In genomic region chr3:49165771-49166751, GRCh38 we compare ENCODE assay signal across 8 cellular contexts. TPM values are rescaled to one million over a fixed set of nuclear protein-coding genes. Genes with fewer than 3 reads are reported as not detected.
DNase-seq lines count a peak whose midpoint lies in the region; ATAC-seq and TF ChIP-seq lines count a peak whose summit lies in the region.

Gene CCDC71 (minus strand): TSS chr3:49166331. CDS start chr3:49164208, 2,123 bp downstream.

- peak within 1 kb of the TSS; percentile 97 to 99 for H3K4me3 Mint-ChIP-seq in effector memory CD8-positive, alpha-beta T cell

- WGBS in mesenchymal stem cell = 17% methylated on average over 28 of the region's 69 CpGs

- H3K9ac ChIP-seq in mesenchymal stem cell (ENCODE audit: low read length) = peak within 1 kb of the TSS; percentile 91

- H3K27me3 Mint-ChIP-seq in effector memory CD8-positive, alpha-beta T cell = no peaks in the 10 kb centered on the region

- no peaks in the 10 kb centered on the region for H3K9me3 Mint-ChIP-seq in effector memory CD8-positive, alpha-beta T cell

- H3K27ac ChIP-seq in mesenchymal stem cell (ENCODE audit: low read length, poor library complexity, severe bottlenecking) = peak within 1 kb of the TSS; percentile 18

- H2AFZ ChIP-seq in mesenchymal stem cell (ENCODE audit: low read depth, low read length) = peak within 1 kb of the TSS; percentile 67

- peak within 1 kb of the TSS; percentile 29 for H2AK5ac ChIP-seq in mesenchymal stem cell (ENCODE audit: low read length, severe bottlenecking)

- H3K27ac Mint-ChIP-seq in effector memory CD8-positive, alpha-beta T cell = peak within 1 kb of the TSS; percentile 96 to 97

- peak within 1 kb of the TSS in 1 of 2 experiments; percentile 10 for H2BK12ac ChIP-seq in mesenchymal stem cell (ENCODE audit: low read length in 2 of 2)

- peak within 1 kb of the TSS; percentile 56 for H2BK15ac ChIP-seq in mesenchymal stem cell (ENCODE audit: low read depth, poor library complexity, severe bottlenecking)

- TF ChIP-seq POLR2A in GM10847 (IDR thresholded peaks at IDR 0.05; ENCODE audit: extremely low read depth, insufficient read length) = peak; percentile 74

- peak within 1 kb of the TSS; percentile 82 to 94 for H3K4ac ChIP-seq in mesenchymal stem cell (ENCODE audit: low read depth in 1 of 2, low read length in 2 of 2)

- no peak within 1 kb of the TSS for H2BK5ac ChIP-seq in mesenchymal stem cell (ENCODE audit: low read depth, low read length, poor library complexity, severe bottlenecking)

- H3K36me3 ChIP-seq in mesenchymal stem cell (ENCODE audit: control insufficient read depth in 1 of 2, insufficient read depth in 2 of 2, low read depth in 1 of 2, low read length in 2 of 2) = peaks cover 31 to 32% of the 10 kb centered on the region in 2 experiments

- peak within 1 kb of the TSS; percentile 77 for H2BK120ac ChIP-seq in mesenchymal stem cell (ENCODE audit: low read depth, low read length)

- ATAC-seq in HG02885 (IDR thresholded peaks at IDR 0.05; ENCODE audit: poor library complexity, unreplicated experiment) (peak; percentile 83), HG02970 (IDR thresholded peaks at IDR 0.05; ENCODE audit: low FRiP score, unreplicated experiment) (no peak)
- peak; percentile 83 for ATAC-seq in effector memory CD8-positive, alpha-beta T cell (replicated peaks)

- peak within 1 kb of the TSS; percentile 79 for H3K4me2 ChIP-seq in mesenchymal stem cell (ENCODE audit: low read length, poor library complexity, severe bottlenecking)

- no peaks in the 10 kb centered on the region for H3K9me3 ChIP-seq in mesenchymal stem cell (ENCODE audit: control insufficient read depth, low read length)

- peak; percentile 74 for DNase-seq in NCI-H748 (lab: John Stamatoyannopoulos, UW; ENCODE audit: unreplicated experiment)
- DNase-seq in activated CD8-positive, alpha-beta memory T cell treated with anti-CD3 and anti-CD28 coated beads for 1 hour (ENCODE audit: extremely low read depth in 1 of 2, low read depth in 1 of 2) = peak; percentile 33 to 60
- DNase-seq in effector memory CD8-positive, alpha-beta T cell = peak; percentile 62 to 70 (median 64)
- peak; percentile 61 for DNase-seq in mesenchymal stem cell
- peak; percentile 51 for DNase-seq in stimulated activated CD8-positive, alpha-beta memory T cell treated with anti-CD3 and anti-CD28 coated beads, Interleukin-12 subunit alpha, Interleukin-12 subunit beta, amount 100 ng/mL, for 24 hours (ENCODE audit: extremely low read depth)

- H4K8ac ChIP-seq in mesenchymal stem cell (ENCODE audit: low read length) = peak within 1 kb of the TSS; percentile 97

- no peak within 1 kb of the TSS for H3K23ac ChIP-seq in mesenchymal stem cell (ENCODE audit: low read length in 2 of 2)

- peak within 1 kb of the TSS; percentile 58 to 90 for H3K18ac ChIP-seq in mesenchymal stem cell (ENCODE audit: low read depth in 1 of 2, low read length in 2 of 2)

- peak within 1 kb of the TSS; percentile 87 to 92 for H3K4me3 ChIP-seq in mesenchymal stem cell (ENCODE audit: insufficient read depth in 1 of 2, low read depth in 1 of 2, low read length in 2 of 2)

- H3K14ac ChIP-seq in mesenchymal stem cell (ENCODE audit: low read length in 2 of 2) = peak within 1 kb of the TSS in 1 of 2 experiments; percentile 97

- peaks cover 26% of the 10 kb centered on the region for H3K79me1 ChIP-seq in mesenchymal stem cell (replicated peaks; ENCODE audit: low read length, poor library complexity, severe bottlenecking)

- peaks cover 26% of the 10 kb centered on the region for H3K36me3 Mint-ChIP-seq in effector memory CD8-positive, alpha-beta T cell (ENCODE audit: insufficient read depth)

- peaks cover 24% of the 10 kb centered on the region for H3K4me1 ChIP-seq in mesenchymal stem cell (ENCODE audit: control insufficient read depth, insufficient read depth, low read depth, low read length)

- H3K27me3 ChIP-seq in mesenchymal stem cell (ENCODE audit: control insufficient read depth in 1 of 2, insufficient read depth in 1 of 2, low read length in 2 of 2) = no peaks in the 10 kb centered on the region

- peaks cover 18 to 30% of the 10 kb centered on the region in 2 donors for H3K4me1 Mint-ChIP-seq in effector memory CD8-positive, alpha-beta T cell (ENCODE audit: low read depth in 2 of 2)

- H4K91ac ChIP-seq in mesenchymal stem cell (ENCODE audit: low read length) = peak within 1 kb of the TSS; percentile 85

RNA-seq across cellular contexts. Expression of gene CCDC71, which starts in this region (rescaled TPM):
- 16.8 TPM for polyA plus RNA-seq in mesenchymal stem cell (2013, experiment 1 of 2)
- polyA plus RNA-seq in mesenchymal stem cell (2013, experiment 2 of 2) = 17.0 TPM
